8 cellular contexts compared by ENCODE assay signal in genomic region chr16:85086347-85087291, GRCh38. TPM values are rescaled to one million over a fixed set of nuclear protein-coding genes. Genes with fewer than 3 reads are reported as not detected.
DNase-seq lines count a peak whose midpoint lies in the region; ATAC-seq, FAIRE-seq and TF ChIP-seq lines count a peak whose summit lies in the region.

No MANE protein-coding gene starts in this region.

- no peaks in the 10 kb centered on the region for H3K36me3 Mint-ChIP-seq in type B pancreatic cell

- H3K4me1 Mint-ChIP-seq in type B pancreatic cell (ENCODE audit: unreplicated experiment) = peaks cover 37% of the 10 kb centered on the region

- no peak overlapping the region for H3K27ac ChIP-seq in ovary

- TF ChIP-seq EP300 in ovary (IDR thresholded peaks at IDR 0.05) = no peak

- H3K9me3 Mint-ChIP-seq in type B pancreatic cell = no peaks in the 10 kb centered on the region

- 80 to 89% (median 85%) methylated on average over 36 to 37 of the region's 37 CpGs for WGBS in ovary, 3 donors

- no peaks in the 10 kb centered on the region for H3K36me3 ChIP-seq in ovary

- no peak overlapping the region for H3K27ac Mint-ChIP-seq in type B pancreatic cell

- intact Hi-C loops in ovary (cut with DNase I) = no loop called here

- no peaks in the 10 kb centered on the region for H3K4me1 ChIP-seq in ovary (ENCODE audit: insufficient read depth)

- TF ChIP-seq CTCF in foreskin fibroblast (IDR thresholded peaks at IDR 0.05; ENCODE audit: low read depth, low read length) = peak; percentile 39
- peak in 2 of 3 donors; percentile 43 to 58 for TF ChIP-seq CTCF in ovary (IDR thresholded peaks at IDR 0.05)
- peak; percentile 83 for TF ChIP-seq CTCF in type B pancreatic cell (conservative IDR thresholded peaks at IDR 0.05)

- DNase-seq in ELR (ENCODE audit: low read depth) = peak; percentile 74
- DNase-seq in RCC 7860 (ENCODE audit: low spot score) = peak; percentile 55
- DNase-seq in activated T-helper 1 cell treated with Interleukin-2 at 50 U/mL for 16 hours (ENCODE audit: low read depth) = peak; percentile 43
- peak; percentile 51 to 64 for DNase-seq in foreskin fibroblast
- peak in 4 of 5 donors; percentile 49 to 70 (median 62) for DNase-seq in ovary
- DNase-seq in type B pancreatic cell (ENCODE audit: extremely low spot score, unreplicated experiment) = no peak
- no peak for DNase-seq in amniotic stem cell (lab: John Stamatoyannopoulos, UW)

- no peaks in the 10 kb centered on the region for H3K27me3 Mint-ChIP-seq in type B pancreatic cell

- FAIRE-seq in RCC 7860 (lab: Jason Lieb, UNC) = no peak

- no peak overlapping the region for H3K4me3 ChIP-seq in foreskin fibroblast (ENCODE audit: low read depth in 1 of 2, low read length in 2 of 2)
- H3K4me3 ChIP-seq in ovary = no peak overlapping the region

- no peak for TF ChIP-seq POLR2A in ovary (IDR thresholded peaks at IDR 0.05)

- ATAC-seq in HG03460 (IDR thresholded peaks at IDR 0.05; ENCODE audit: unreplicated experiment) = peak; percentile 68

- no peaks in the 10 kb centered on the region for H3K27me3 ChIP-seq in ovary

- H3K9me3 ChIP-seq in ovary = no peaks in the 10 kb centered on the region

- H3K4me3 Mint-ChIP-seq in type B pancreatic cell = no peak overlapping the region

RNA-seq across cellular contexts. Expression of gene CIBAR2, which starts 25.7 kb away (rescaled TPM):
- total RNA-seq in ovary (10 to 100 TPM in 1 of 7 donors, 1 to 10 TPM in 4, not detected in 2; 1.1 to 13.0 (median 1.7) TPM), type B pancreatic cell (ENCODE audit: low replicate concordance) (1.3 and 4.9 TPM in 2 replicates)
- polyA plus RNA-seq in ovary = under 1 TPM in 1 of 2 donors, not detected in 1; 0.18 TPM

RNA-seq across cellular contexts. Expression of gene KIAA0513, which starts 59.0 kb away (rescaled TPM):
- 10 to 100 TPM in 1 of 7 donors, 1 to 10 TPM in 6; 3.4 to 12.8 (median 7.5) TPM for total RNA-seq in ovary
- polyA plus RNA-seq in ovary = 1 to 10 TPM; 2.8 to 3.9 TPM
- total RNA-seq in type B pancreatic cell (ENCODE audit: low replicate concordance) = 12.9 and 30.4 TPM in 2 replicates

Comparison
In these comparisons a context has a peak if more than half of its experiments do, and no peak if none do; other contexts are left out.
1. DNase-seq: peak in ELR (single experiment), RCC 7860 (single experiment), activated T-helper 1 cell treated with Interleukin-2 at 50 U/mL for 16 hours (single experiment), foreskin fibroblast (2 of 2) and ovary (4 of 5); none in type B pancreatic cell (single experiment) and amniotic stem cell (single experiment).
2. Peak in every context shown above with its lines, with median percentiles within 50 percentile points of each other: CTCF ChIP-seq.